17 cellular contexts compared by ENCODE assay signal in genomic region chr4:28675582-28675981, GRCh38.
DNase-seq lines count a peak whose midpoint lies in the region; ATAC-seq, FAIRE-seq and TF ChIP-seq lines count a peak whose summit lies in the region.
"Had no signal": no experiment of that assay in that cellular context is flagged by ENCODE, and none has a peak within 500 bp of the region (broad histone marks: within the 10 kb centered on the region; RNA-seq: fewer than 3 reads in every experiment).

No MANE protein-coding gene starts in this region.

- H3K4me1 ChIP-seq in foreskin keratinocyte: no peaks in the 10 kb centered on the region
- H3K4me1 ChIP-seq: BLaER1 treated with 17β-estradiol and CSF1 and Interleukin-3, amounts not matched to agents 10 nM and 100 nM had no signal

- no peak for FAIRE-seq in bronchial epithelial cell (lab: Jason Lieb, UNC)
- FAIRE-seq: A204.1 had no signal

- no peaks in the 10 kb centered on the region for H3K36me3 ChIP-seq in bronchial epithelial cell (ENCODE audit: control insufficient read depth, insufficient read depth, low read length)
- H3K36me3 ChIP-seq: BLaER1 treated with 17β-estradiol and CSF1 and Interleukin-3, amounts not matched to agents 10 nM and 100 nM had no signal

- H3K4me3 ChIP-seq in bronchial epithelial cell (ENCODE audit: low read depth, low read length) (no peak overlapping the region), dorsolateral prefrontal cortex (no peak overlapping the region)
- H3K4me3 ChIP-seq: BLaER1 treated with 17β-estradiol and CSF1 and Interleukin-3, amounts not matched to agents 10 nM and 100 nM; PC-9 had no signal

- H3K27ac ChIP-seq in foreskin keratinocyte: no peak overlapping the region
- no peak overlapping the region for H3K27ac ChIP-seq in dorsolateral prefrontal cortex
- H3K27ac ChIP-seq: BLaER1 treated with 17β-estradiol and CSF1 and Interleukin-3, amounts not matched to agents 10 nM and 100 nM; PC-9 had no signal

- H3K27me3 ChIP-seq in bronchial epithelial cell (ENCODE audit: control insufficient read depth, insufficient read depth, low read length) (no peaks in the 10 kb centered on the region), foreskin keratinocyte (no peaks in the 10 kb centered on the region), dorsolateral prefrontal cortex (no peaks in the 10 kb centered on the region)
- H3K27me3 ChIP-seq: BLaER1 treated with 17β-estradiol and CSF1 and Interleukin-3, amounts not matched to agents 10 nM and 100 nM had no signal

- no peak for TF ChIP-seq CTCF in bronchial epithelial cell (IDR thresholded peaks at IDR 0.05; ENCODE audit: insufficient read depth, low read length, severe bottlenecking)
- TF ChIP-seq CTCF in foreskin keratinocyte (conservative IDR thresholded peaks at IDR 0.05): no peak
- no peak for TF ChIP-seq CTCF in dorsolateral prefrontal cortex (IDR thresholded peaks at IDR 0.05 in 54 of 56, conservative IDR thresholded peaks at IDR 0.05 in 2 of 56; ENCODE audit: low read depth in 1 of 56, partially characterized antibody in 56 of 56)

- peak; percentile 33 for DNase-seq in DMS53 treated with DMSO at 0.1 percent for 48 hours (lab: John Stamatoyannopoulos, UW; ENCODE audit: unreplicated experiment)
- peak; percentile 8 for DNase-seq in LHCN-M2 (ENCODE audit: low read depth)
- DNase-seq in bronchial epithelial cell (ENCODE audit: low read depth): peak; percentile 65
- peak in 1 of 2 donors; percentile 22 for DNase-seq in foreskin keratinocyte
- no peak for DNase-seq in dorsolateral prefrontal cortex
- DNase-seq: H7, NCI-H1417, NCI-H1930, NCI-H510A treated with DMSO at 0.1 percent for 48 hours, NCI-H82, PC-9 had no signal

- intact Hi-C loops in dorsolateral prefrontal cortex (cut with DNase I): no loop called here

- peak; percentile 37 for ATAC-seq in foreskin keratinocyte
- ATAC-seq in GM21360 (IDR thresholded peaks at IDR 0.05; ENCODE audit: unreplicated experiment): no peak
- no peak for ATAC-seq in HG03520 (IDR thresholded peaks at IDR 0.05; ENCODE audit: unreplicated experiment)
- no peak for ATAC-seq in GM21526 (IDR thresholded peaks at IDR 0.05; ENCODE audit: low FRiP score, unreplicated experiment)
- ATAC-seq: Right ventricle myocardium inferior had no signal

Comparison
In these comparisons a context has a peak if more than half of its experiments do, and no peak if none do; other contexts are left out.
1. DNase-seq: peak in DMS53 treated with DMSO at 0.1 percent for 48 hours (single experiment), LHCN-M2 (single experiment) and bronchial epithelial cell (single experiment); none in dorsolateral prefrontal cortex (0 of 10).